1 cellular context compared by ENCODE assay signal in genomic region chr4:1403591-1404572, GRCh38.
TF ChIP-seq lines count a peak whose summit lies in the region.

No MANE protein-coding gene starts in this region.

TF ChIP-seq in SK-N-SH treated with all-trans-retinoic acid at 6 μM for 48 hours, 23 proteins besides CTCF, POLR2A, EP300 and RAD21 (continued from another document):
- no peak for TF ChIP-seq CREB5 (CRISPR knock-in tag; IDR thresholded peaks at IDR 0.05; ENCODE audit: low read depth)
- no peak for TF ChIP-seq CSDC2 (CRISPR knock-in tag; IDR thresholded peaks at IDR 0.05)
- no peak for TF ChIP-seq BACH2 (CRISPR knock-in tag; IDR thresholded peaks at IDR 0.05; ENCODE audit: borderline replicate concordance)
- no peak for TF ChIP-seq ISL1 (CRISPR knock-in tag; IDR thresholded peaks at IDR 0.05)
- TF ChIP-seq ZNF565 (CRISPR knock-in tag; conservative IDR thresholded peaks at IDR 0.05; ENCODE audit: low read depth): no peak
- no peak for TF ChIP-seq TCF4 (CRISPR knock-in tag; IDR thresholded peaks at IDR 0.05; ENCODE audit: borderline replicate concordance)
- no peak for TF ChIP-seq OSR1 (CRISPR knock-in tag; IDR thresholded peaks at IDR 0.05)
- no peak for TF ChIP-seq RARB (CRISPR knock-in tag; IDR thresholded peaks at IDR 0.05)
- no peak for TF ChIP-seq ZNF70 (CRISPR knock-in tag; IDR thresholded peaks at IDR 0.05)
- no peak for TF ChIP-seq ZNF8 (CRISPR knock-in tag; IDR thresholded peaks at IDR 0.05)
- TF ChIP-seq POU6F1 (CRISPR knock-in tag; IDR thresholded peaks at IDR 0.05; ENCODE audit: borderline replicate concordance, low read depth): no peak
- no peak for TF ChIP-seq TSHZ2 (CRISPR knock-in tag; IDR thresholded peaks at IDR 0.05)
- TF ChIP-seq TOX (CRISPR knock-in tag; IDR thresholded peaks at IDR 0.05; ENCODE audit: borderline replicate concordance): no peak
- TF ChIP-seq SNAI2 (CRISPR knock-in tag; IDR thresholded peaks at IDR 0.05): no peak
- no peak for TF ChIP-seq ARNTL (CRISPR knock-in tag; IDR thresholded peaks at IDR 0.05; ENCODE audit: borderline replicate concordance, low read depth)
